In the genomic region with DNA sequence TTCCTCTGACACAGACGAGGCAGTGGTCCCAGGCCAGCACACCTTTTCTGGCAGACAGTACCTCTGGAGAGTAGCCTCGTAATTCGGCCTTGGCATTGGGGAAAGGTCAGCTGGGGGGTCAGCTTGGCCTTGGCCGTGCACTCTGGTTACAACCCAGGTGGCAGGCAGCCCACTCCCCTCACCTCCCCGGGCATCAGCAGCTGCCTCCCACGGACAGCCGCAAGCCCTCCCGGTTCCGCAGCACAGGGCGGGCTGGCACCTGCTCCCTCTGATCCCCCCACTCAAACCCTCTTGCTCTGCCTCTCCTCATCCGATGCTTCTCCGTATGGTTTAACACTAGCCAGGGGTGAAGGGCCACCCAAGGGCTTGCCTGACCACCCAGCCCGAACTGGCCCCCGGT, we compare ENCODE assay signal across 22 cellular contexts. TPM values are rescaled to one million over a fixed set of nuclear protein-coding genes. Genes with fewer than 3 reads are reported as not detected.
"Had no signal": no experiment of that assay in that cellular context is flagged by ENCODE, and none has a peak within 500 bp of the region (broad histone marks: within the 10 kb centered on the region; RNA-seq: fewer than 3 reads in every experiment).

No MANE protein-coding gene starts in this region.

- ATAC-seq: effector memory CD8-positive, alpha-beta T cell; left colon; left ventricle myocardium superior; lower lobe of right lung; natural killer cell; sciatic nerve; stimulated activated effector memory CD8-positive, alpha-beta T cell treated with anti-CD3 and anti-CD28 coated beads, Interleukin-12 subunit alpha, Interleukin-12 subunit beta, amount 100 ng/mL, for 72 hours had no signal

- H3K27me3 Mint-ChIP-seq: progenitor cell of endocrine pancreas, type B pancreatic cell had no signal

- H3K9ac ChIP-seq: parathyroid adenoma had no signal

- H2AFZ ChIP-seq: parathyroid adenoma had no signal

- H3K27ac Mint-ChIP-seq: effector memory CD8-positive, alpha-beta T cell; immature natural killer cell; natural killer cell; progenitor cell of endocrine pancreas; stimulated activated effector memory CD8-positive, alpha-beta T cell treated with anti-CD3 and anti-CD28 coated beads, Interleukin-12 subunit alpha, Interleukin-12 subunit beta, amount 100 ng/mL, for 72 hours; type B pancreatic cell had no signal

- H3K4me3 ChIP-seq: lower lobe of right lung, stomach, thyroid gland had no signal

- H3K36me3 Mint-ChIP-seq: immature natural killer cell; natural killer cell; stimulated activated effector memory CD8-positive, alpha-beta T cell treated with anti-CD3 and anti-CD28 coated beads, Interleukin-12 subunit alpha, Interleukin-12 subunit beta, amount 100 ng/mL, for 72 hours had no signal

- H3K27me3 ChIP-seq: stomach, thyroid gland had no signal

- H3K79me2 ChIP-seq: parathyroid adenoma had no signal

- H3K4me3 Mint-ChIP-seq: effector memory CD8-positive, alpha-beta T cell; immature natural killer cell; natural killer cell; stimulated activated effector memory CD8-positive, alpha-beta T cell treated with anti-CD3 and anti-CD28 coated beads, Interleukin-12 subunit alpha, Interleukin-12 subunit beta, amount 100 ng/mL, for 72 hours; type B pancreatic cell had no signal

- H3K9me3 Mint-ChIP-seq: effector memory CD8-positive, alpha-beta T cell; immature natural killer cell; natural killer cell; stimulated activated effector memory CD8-positive, alpha-beta T cell treated with anti-CD3 and anti-CD28 coated beads, Interleukin-12 subunit alpha, Interleukin-12 subunit beta, amount 100 ng/mL, for 72 hours; type B pancreatic cell had no signal

- H3K27ac ChIP-seq: lower lobe of right lung, neutrophil, parathyroid adenoma, stomach, thyroid gland had no signal

- DNase-seq: cortex of kidney; effector memory CD8-positive, alpha-beta T cell; hypothalamus; immature natural killer cell; islet precursor cell; kidney glomerular epithelial cell; left colon; left ventricle myocardium superior; lower lobe of right lung; natural killer cell; stimulated activated CD4-positive, alpha-beta T cell treated with anti-CD3 and anti-CD28 coated beads, Interleukin-2, amount 100 ng/mL, for 24 hours; stimulated activated CD4-positive, alpha-beta T cell treated with anti-CD3 and anti-CD28 coated beads, Interleukin-4, amount 100 ng/mL, for 24 hours; stimulated activated naive CD4-positive, alpha-beta T cell treated with Interleukin-2 at 50 U/mL for 16 hours; stomach; thyroid gland had no signal

- H3K4me1 ChIP-seq: parathyroid adenoma had no signal

- H3K36me3 ChIP-seq: neutrophil, thyroid gland had no signal

- H3K9me3 ChIP-seq: lower lobe of right lung, neutrophil, stomach, thyroid gland had no signal

- FAIRE-seq: frontal cortex had no signal

- H3K4me1 Mint-ChIP-seq: immature natural killer cell; natural killer cell; stimulated activated effector memory CD8-positive, alpha-beta T cell treated with anti-CD3 and anti-CD28 coated beads, Interleukin-12 subunit alpha, Interleukin-12 subunit beta, amount 100 ng/mL, for 72 hours had no signal

RNA-seq across cellular contexts. Expression of a gene that starts 50.6 kb away (rescaled TPM):
- total RNA-seq: natural killer cell had no signal
- polyA plus RNA-seq: immature natural killer cell had no signal
